ENCODE assay signal across 22 cellular contexts in the genomic region with DNA sequence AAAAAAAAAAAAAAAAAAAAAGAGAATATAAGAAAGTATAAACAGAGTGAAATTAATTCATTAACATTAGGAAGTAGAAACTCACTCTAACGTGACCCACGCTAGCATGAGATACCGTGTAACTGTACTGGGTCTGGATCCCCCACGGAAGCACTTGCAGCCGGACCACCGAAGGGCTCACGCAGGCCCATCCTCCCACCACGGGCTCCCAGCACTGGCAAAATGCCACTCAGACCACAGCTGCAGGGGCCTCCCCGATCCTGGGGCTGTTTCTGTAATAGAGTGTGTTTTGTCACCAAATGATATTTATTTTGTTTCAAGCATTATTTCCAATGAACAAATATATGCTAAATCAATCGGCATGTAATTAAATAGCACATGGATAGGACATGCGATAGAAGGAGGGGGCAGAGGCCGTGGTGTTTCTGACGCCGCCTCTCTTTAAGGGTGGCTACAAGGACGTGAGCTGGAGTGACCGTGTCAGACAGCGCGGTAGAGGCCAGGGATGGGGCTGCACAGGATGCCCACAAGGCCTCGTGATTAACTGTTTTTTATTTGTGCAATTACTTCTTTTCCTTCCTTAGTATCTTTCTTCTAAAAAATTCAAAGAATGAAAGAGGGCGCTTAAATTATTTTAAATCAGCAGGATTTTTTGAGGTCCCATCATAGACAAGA.
DNase-seq lines count a peak whose midpoint lies in the region; ATAC-seq and TF ChIP-seq lines count a peak whose summit lies in the region.
"Had no signal": no experiment of that assay in that cellular context is flagged by ENCODE, and none has a peak within 500 bp of the region (broad histone marks: within the 10 kb centered on the region; RNA-seq: fewer than 3 reads in every experiment).

No MANE protein-coding gene starts in this region.

- H3K27me3 ChIP-seq in right atrium auricular region (no peaks in the 10 kb centered on the region), heart right ventricle (peaks cover 0 to 19% (median 0%) of the 10 kb centered on the region in 7 donors), suprapubic skin (peaks cover 8% of the 10 kb centered on the region), lower lobe of right lung (ENCODE audit: low read depth) (no peaks in the 10 kb centered on the region)
- H3K27me3 ChIP-seq: BLaER1 treated with 17β-estradiol and CSF1 and Interleukin-3, amounts not matched to agents 10 nM and 100 nM; SJSA1 had no signal

- TF ChIP-seq EP300 in suprapubic skin (IDR thresholded peaks at IDR 0.05) = no peak

- no peaks in the 10 kb centered on the region for H3K36me3 ChIP-seq in right atrium auricular region
- no peaks in the 10 kb centered on the region for H3K36me3 ChIP-seq in heart right ventricle
- H3K36me3 ChIP-seq in suprapubic skin = no peaks in the 10 kb centered on the region
- no peaks in the 10 kb centered on the region for H3K36me3 ChIP-seq in lower lobe of right lung
- H3K36me3 ChIP-seq: BLaER1 treated with 17β-estradiol and CSF1 and Interleukin-3, amounts not matched to agents 10 nM and 100 nM; SJSA1 had no signal

- H3K27ac ChIP-seq in right atrium auricular region (no peak overlapping the region), heart right ventricle (no peak overlapping the region), suprapubic skin (no peak overlapping the region), lower lobe of right lung (no peak overlapping the region)
- H3K27ac ChIP-seq: A549, PC-9, SJSA1 had no signal

- TF ChIP-seq POLR2A in suprapubic skin (IDR thresholded peaks at IDR 0.05) = no peak

- no peaks in the 10 kb centered on the region for H3K9me3 ChIP-seq in right atrium auricular region
- H3K9me3 ChIP-seq in heart right ventricle = no peaks in the 10 kb centered on the region
- no peaks in the 10 kb centered on the region for H3K9me3 ChIP-seq in suprapubic skin
- H3K9me3 ChIP-seq in lower lobe of right lung = no peaks in the 10 kb centered on the region
- H3K9me3 ChIP-seq: A549; BLaER1 treated with 17β-estradiol and CSF1 and Interleukin-3, amounts not matched to agents 10 nM and 100 nM had no signal

- TF ChIP-seq CTCF in right atrium auricular region (IDR thresholded peaks at IDR 0.05) (no peak), heart right ventricle (IDR thresholded peaks at IDR 0.05) (no peak), suprapubic skin (IDR thresholded peaks at IDR 0.05) (no peak), lower lobe of right lung (IDR thresholded peaks at IDR 0.05) (no peak)

- ATAC-seq in heart right ventricle = no peak
- ATAC-seq in GM19328 (IDR thresholded peaks at IDR 0.05; ENCODE audit: unreplicated experiment) = no peak
- no peak for ATAC-seq in lower lobe of right lung
- ATAC-seq: A549, K562 had no signal

- no peak overlapping the region for H3K4me3 ChIP-seq in right atrium auricular region
- H3K4me3 ChIP-seq in heart right ventricle = no peak overlapping the region
- no peak overlapping the region for H3K4me3 ChIP-seq in suprapubic skin
- no peak overlapping the region for H3K4me3 ChIP-seq in lower lobe of right lung
- H3K4me3 ChIP-seq: A549; BLaER1 treated with 17β-estradiol and CSF1 and Interleukin-3, amounts not matched to agents 10 nM and 100 nM; K562; PC-9; SJSA1 had no signal

- WGBS in heart right ventricle, 2 donors = 85 to 89% methylated on average over 20 of the region's 20 CpGs
- WGBS in suprapubic skin = 75% methylated on average over 20 of the region's 20 CpGs

- peaks cover 0 to 12% of the 10 kb centered on the region in 2 donors for H3K4me1 ChIP-seq in right atrium auricular region
- peaks cover 0 to 26% (median 16%) of the 10 kb centered on the region in 9 donors for H3K4me1 ChIP-seq in heart right ventricle
- H3K4me1 ChIP-seq in suprapubic skin = peaks cover 21% of the 10 kb centered on the region
- H3K4me1 ChIP-seq in lower lobe of right lung = peaks cover 10% of the 10 kb centered on the region
- H3K4me1 ChIP-seq: A549, SJSA1 had no signal

- peak; percentile 53 for DNase-seq in right atrium auricular region (ENCODE audit: low spot score)
- no peak for DNase-seq in heart right ventricle
- peak; percentile 67 for DNase-seq in mesenteric fat pad (ENCODE audit: low spot score)
- DNase-seq in suprapubic skin (ENCODE audit: low spot score in 2 of 2) = peak; percentile 38 to 64
- no peak for DNase-seq in lower lobe of right lung
- no peak for DNase-seq in stimulated activated CD4-positive, alpha-beta T cell treated with anti-CD3 and anti-CD28 coated beads, Interleukin-4, amount 100 ng/mL, for 1 hour
- DNase-seq: AML-193, DMS53, GOT3, HCEC 1CT, MV-4-11, NCI-H2029 treated with DMSO at 0.1 percent for 48 hours, NCI-H446 treated with DMSO at 0.1 percent for 48 hours, NCI-H526, PC-9, Right ventricle myocardium superior, RPMI8226 had no signal

- intact Hi-C loops in heart right ventricle (cut with DNase I) = no loop called here
- intact Hi-C loops in lower lobe of right lung (cut with DNase I) = no loop called here

Comparison
In these comparisons a context has a peak if more than half of its experiments do, and no peak if none do; other contexts are left out.
1. DNase-seq: peak in right atrium auricular region (single experiment), mesenteric fat pad (single experiment) and suprapubic skin (2 of 2); none in heart right ventricle (0 of 2), lower lobe of right lung (single experiment) and stimulated activated CD4-positive, alpha-beta T cell treated with anti-CD3 and anti-CD28 coated beads, Interleukin-4, amount 100 ng/mL, for 1 hour (single experiment).